Comparison of ENCODE assay signal across 19 cellular contexts in the genomic region with DNA sequence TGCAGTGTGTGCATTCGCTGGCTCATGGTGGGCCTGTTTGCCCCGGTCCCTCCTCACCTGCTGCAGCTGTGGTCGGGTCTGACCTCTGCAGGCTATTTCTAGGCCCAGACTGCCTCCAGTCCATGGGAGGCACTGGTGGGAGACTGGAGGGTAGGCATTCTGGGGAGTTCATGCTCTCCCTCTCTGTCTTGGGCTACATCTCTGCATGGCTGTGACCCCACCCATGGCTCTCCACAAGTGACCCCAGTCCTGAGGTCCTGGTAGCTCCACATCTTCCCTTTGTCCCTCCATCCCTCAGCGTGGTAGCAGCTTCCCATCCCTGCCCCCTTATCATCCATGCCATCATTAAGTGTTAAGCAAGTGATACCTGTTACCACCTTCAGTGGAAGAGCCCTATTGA.
"Had no signal": no experiment of that assay in that cellular context is flagged by ENCODE, and none has a peak within 500 bp of the region (broad histone marks: within the 10 kb centered on the region; RNA-seq: fewer than 3 reads in every experiment).

No MANE protein-coding gene starts in this region.

- FAIRE-seq: kidney had no signal

- H3K4me1 ChIP-seq: lower lobe of right lung, sigmoid colon had no signal

- ATAC-seq: effector memory CD8-positive, alpha-beta T cell; left cardiac atrium had no signal

- H3K4me3 Mint-ChIP-seq: effector memory CD8-positive, alpha-beta T cell; immature natural killer cell; memory B cell; nephron progenitor cell had no signal

- H3K9me3 ChIP-seq: neutrophil had no signal

- H3K27ac Mint-ChIP-seq: effector memory CD8-positive, alpha-beta T cell; immature natural killer cell; memory B cell had no signal

- H3K27ac ChIP-seq: epithelial cell of prostate, esophagus muscularis mucosa, left ventricle myocardium inferior, lower lobe of right lung, neutrophil, sigmoid colon, skin epidermis, stomach had no signal

- DNase-seq: effector memory CD8-positive, alpha-beta T cell; immature natural killer cell; kidney; left cardiac atrium; left ventricle myocardium inferior; lower lobe of right lung; midbrain; nephron progenitor cell; sigmoid colon; stimulated activated CD4-positive, alpha-beta T cell treated with anti-CD3 and anti-CD28 coated beads, Interleukin-2, amount 100 ng/mL, for 24 hours; stimulated activated naive CD4-positive, alpha-beta T cell; stomach; substantia nigra; trophoblast cell had no signal

- H3K4me3 ChIP-seq: esophagus muscularis mucosa, left ventricle myocardium inferior, lower lobe of right lung, sigmoid colon, skin epidermis, stomach had no signal

- H3K36me3 ChIP-seq: esophagus muscularis mucosa, left ventricle myocardium inferior, lower lobe of right lung, neutrophil, sigmoid colon, stomach had no signal

- H3K4me1 Mint-ChIP-seq: immature natural killer cell had no signal
